ENCODE assay signal across 14 cellular contexts in genomic region chr9:124045830-124046177, GRCh38. TPM values are rescaled to one million over a fixed set of nuclear protein-coding genes. Genes with fewer than 3 reads are reported as not detected.
DNase-seq lines count a peak whose midpoint lies in the region; ATAC-seq and TF ChIP-seq lines count a peak whose summit lies in the region.
"Had no signal": no experiment of that assay in that cellular context is flagged by ENCODE, and none has a peak within 500 bp of the region (broad histone marks: within the 10 kb centered on the region; RNA-seq: fewer than 3 reads in every experiment).

No MANE protein-coding gene starts in this region.

- intact Hi-C loops in natural killer cell (cut with micrococcal nuclease), result no loop called here

- DNase-seq in natural killer cell treated with Interleukin-12 subunit alpha and Interleukin-12 subunit beta and Interleukin-15 and Interleukin-18, amount 100 ng/mL, for 72 hours (ENCODE audit: low spot score), result no peak
- DNase-seq in natural killer cell (no peak), fibroblast of villous mesenchyme (ENCODE audit: low read depth) (no peak), nephron progenitor cell (no peak)
- DNase-seq in stimulated activated CD4-positive, alpha-beta T cell treated with anti-CD3 and anti-CD28 coated beads, Interleukin-2, amount 100 ng/mL, for 24 hours, result no peak
- DNase-seq: activated naive CD4-positive, alpha-beta T cell treated with anti-CD3 and anti-CD28 coated beads, Interleukin-2, amount 50 U/mL, for 16 hours; DMS79; foreskin melanocyte; T-helper 2 cell had no signal

- peak overlapping the region; percentile 41 for H3K4me3 ChIP-seq in fibroblast of villous mesenchyme (ENCODE audit: low read depth, low read length)

- TF ChIP-seq CTCF in natural killer cell (IDR thresholded peaks at IDR 0.05), result no peak
- TF ChIP-seq CTCF in fibroblast of villous mesenchyme (IDR thresholded peaks at IDR 0.05; ENCODE audit: insufficient read depth, low read depth, low read length), result no peak
- no peak for TF ChIP-seq CTCF in nephron progenitor cell (IDR thresholded peaks at IDR 0.05)

- no peak overlapping the region for H3K4me3 Mint-ChIP-seq in natural killer cell treated with Interleukin-12 subunit alpha and Interleukin-12 subunit beta and Interleukin-15 and Interleukin-18, amount 100 ng/mL, for 72 hours
- no peak overlapping the region for H3K4me3 Mint-ChIP-seq in natural killer cell
- H3K4me3 Mint-ChIP-seq in nephron progenitor cell, result peak overlapping the region; percentile 58
- no peak overlapping the region for H3K4me3 Mint-ChIP-seq in activated T-helper 17 cell treated with anti-CD3 and anti-CD28 coated beads, Interleukin-2, amount 50 U/mL, for 72 hours
- H3K4me3 Mint-ChIP-seq: memory B cell had no signal

- no peaks in the 10 kb centered on the region for H3K9me3 Mint-ChIP-seq in natural killer cell treated with Interleukin-12 subunit alpha and Interleukin-12 subunit beta and Interleukin-15 and Interleukin-18, amount 100 ng/mL, for 72 hours
- no peaks in the 10 kb centered on the region for H3K9me3 Mint-ChIP-seq in natural killer cell
- H3K9me3 Mint-ChIP-seq in nephron progenitor cell, result no peaks in the 10 kb centered on the region
- no peaks in the 10 kb centered on the region for H3K9me3 Mint-ChIP-seq in activated T-helper 17 cell treated with anti-CD3 and anti-CD28 coated beads, Interleukin-2, amount 50 U/mL, for 72 hours
- H3K9me3 Mint-ChIP-seq: memory B cell had no signal

- peak; percentile 16 to 18 for ATAC-seq in natural killer cell treated with Interleukin-12 subunit alpha and Interleukin-12 subunit beta and Interleukin-15 and Interleukin-18, amount 100 ng/mL, for 72 hours
- ATAC-seq in natural killer cell (no peak), GM18858 (IDR thresholded peaks at IDR 0.05; ENCODE audit: unreplicated experiment) (no peak), GM19395 (IDR thresholded peaks at IDR 0.05; ENCODE audit: unreplicated experiment) (no peak)
- ATAC-seq in activated T-helper 17 cell treated with anti-CD3 and anti-CD28 coated beads, Interleukin-2, amount 50 U/mL, for 72 hours (replicated peaks), result no peak

- H3K4me1 Mint-ChIP-seq in natural killer cell treated with Interleukin-12 subunit alpha and Interleukin-12 subunit beta and Interleukin-15 and Interleukin-18, amount 100 ng/mL, for 72 hours (ENCODE audit: low read depth in 2 of 2), result no peaks in the 10 kb centered on the region
- H3K4me1 Mint-ChIP-seq in natural killer cell (peaks cover 0 to 7% of the 10 kb centered on the region in 2 donors), nephron progenitor cell (peaks cover 6% of the 10 kb centered on the region)
- no peaks in the 10 kb centered on the region for H3K4me1 Mint-ChIP-seq in activated T-helper 17 cell treated with anti-CD3 and anti-CD28 coated beads, Interleukin-2, amount 50 U/mL, for 72 hours

- H3K27ac Mint-ChIP-seq in natural killer cell treated with Interleukin-12 subunit alpha and Interleukin-12 subunit beta and Interleukin-15 and Interleukin-18, amount 100 ng/mL, for 72 hours, result no peak overlapping the region
- no peak overlapping the region for H3K27ac Mint-ChIP-seq in natural killer cell
- H3K27ac Mint-ChIP-seq in nephron progenitor cell, result no peak overlapping the region
- no peak overlapping the region for H3K27ac Mint-ChIP-seq in activated T-helper 17 cell treated with anti-CD3 and anti-CD28 coated beads, Interleukin-2, amount 50 U/mL, for 72 hours
- H3K27ac Mint-ChIP-seq: memory B cell had no signal

- peaks cover 38 to 67% of the 10 kb centered on the region in 2 donors for H3K27me3 Mint-ChIP-seq in natural killer cell treated with Interleukin-12 subunit alpha and Interleukin-12 subunit beta and Interleukin-15 and Interleukin-18, amount 100 ng/mL, for 72 hours
- H3K27me3 Mint-ChIP-seq in natural killer cell (ENCODE audit: low read depth in 2 of 2) (peaks cover 41 to 50% of the 10 kb centered on the region in 2 donors), nephron progenitor cell (ENCODE audit: low read depth, poor library complexity) (peaks cover 61% of the 10 kb centered on the region)
- H3K27me3 Mint-ChIP-seq in activated T-helper 17 cell treated with anti-CD3 and anti-CD28 coated beads, Interleukin-2, amount 50 U/mL, for 72 hours, result peaks cover 49% of the 10 kb centered on the region

- H3K36me3 Mint-ChIP-seq in natural killer cell treated with Interleukin-12 subunit alpha and Interleukin-12 subunit beta and Interleukin-15 and Interleukin-18, amount 100 ng/mL, for 72 hours, result no peaks in the 10 kb centered on the region
- H3K36me3 Mint-ChIP-seq in natural killer cell, result no peaks in the 10 kb centered on the region
- no peaks in the 10 kb centered on the region for H3K36me3 Mint-ChIP-seq in nephron progenitor cell (ENCODE audit: low read depth)
- H3K36me3 Mint-ChIP-seq in activated T-helper 17 cell treated with anti-CD3 and anti-CD28 coated beads, Interleukin-2, amount 50 U/mL, for 72 hours (ENCODE audit: low read depth), result no peaks in the 10 kb centered on the region
- H3K36me3 Mint-ChIP-seq: memory B cell had no signal

RNA-seq across cellular contexts. Expression of gene LHX2, which starts 34.2 kb away (rescaled TPM):
- not detected for total RNA-seq in natural killer cell treated with Interleukin-12 subunit alpha and Interleukin-12 subunit beta and Interleukin-15 and Interleukin-18, amount 100 ng/mL, for 72 hours
- total RNA-seq in natural killer cell (not detected), fibroblast of villous mesenchyme (not detected in 2 replicates)
- not detected for total RNA-seq in activated T-helper 17 cell treated with anti-CD3 and anti-CD28 coated beads, Interleukin-2, amount 50 U/mL, for 72 hours
- total RNA-seq: subcutaneous adipose tissue had no signal

Comparison
In these comparisons a context has a peak if more than half of its experiments do, and no peak if none do; other contexts are left out.
1. ATAC-seq: peak in natural killer cell treated with Interleukin-12 subunit alpha and Interleukin-12 subunit beta and Interleukin-15 and Interleukin-18, amount 100 ng/mL, for 72 hours (2 of 2); none in natural killer cell (0 of 3), activated T-helper 17 cell treated with anti-CD3 and anti-CD28 coated beads, Interleukin-2, amount 50 U/mL, for 72 hours (single experiment), GM18858 (single experiment) and GM19395 (single experiment).